16 cellular contexts compared by ENCODE assay signal in the genomic region with DNA sequence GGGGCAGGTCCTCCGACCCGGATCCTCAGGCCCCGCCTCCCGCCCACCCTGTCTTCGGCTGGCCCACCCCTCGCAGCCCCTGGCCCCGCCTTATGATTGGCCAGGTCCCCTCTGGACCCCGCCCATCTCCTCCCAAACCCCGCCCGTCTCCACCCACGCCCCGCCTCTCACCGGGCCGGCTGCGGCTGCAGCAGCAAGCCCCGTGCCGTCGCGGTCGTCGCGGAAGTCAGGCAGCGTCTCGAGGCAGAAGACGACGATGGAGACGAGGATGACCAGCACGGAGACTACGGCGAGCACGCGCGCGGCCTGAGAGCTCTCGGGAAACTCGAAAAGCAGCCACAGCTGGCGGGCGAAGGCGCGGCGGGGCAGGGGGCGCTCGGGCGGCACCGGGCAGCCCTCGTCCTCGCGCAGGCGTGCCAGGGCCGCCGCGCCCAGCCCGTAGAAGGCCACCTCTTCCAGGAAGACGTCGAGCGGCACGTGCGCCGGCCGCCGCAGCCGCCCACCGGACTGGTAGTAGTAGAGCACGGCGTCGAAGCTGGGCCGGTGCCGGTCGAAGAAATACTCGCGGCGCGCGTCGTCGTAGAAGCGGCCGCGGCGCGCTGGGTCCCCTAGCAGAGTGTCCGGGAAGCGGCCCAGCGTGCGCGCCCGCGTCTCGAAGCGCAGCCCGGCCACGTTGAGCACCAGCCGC. TPM values are rescaled to one million over a fixed set of nuclear protein-coding genes. Genes with fewer than 3 reads are reported as not detected.
DNase-seq lines count a peak whose midpoint lies in the region; ATAC-seq and TF ChIP-seq lines count a peak whose summit lies in the region.
"Had no signal": no experiment of that assay in that cellular context is flagged by ENCODE, and none has a peak within 500 bp of the region (broad histone marks: within the 10 kb centered on the region; RNA-seq: fewer than 3 reads in every experiment).

No MANE protein-coding gene starts in this region.

- H3K4me1 Mint-ChIP-seq in CD4-positive, alpha-beta T cell (ENCODE audit: low read depth): peaks cover 11% of the 10 kb centered on the region
- H3K4me1 Mint-ChIP-seq in T-helper 2 cell treated with Interferon-gamma antibody and Interleukin-4, amounts not matched to agents 5 μg/mL and 100 μg/mL, for 36 hours (ENCODE audit: low read depth): no peaks in the 10 kb centered on the region

- no peak overlapping the region for H3K23ac ChIP-seq in mesendoderm (ENCODE audit: low read length)

- peaks cover 4% of the 10 kb centered on the region; the same call in 1 of the 2 replicates for H3F3A ChIP-seq in GM23248 (ENCODE audit: insufficient read depth)

- peak; percentile 14 for ATAC-seq in CD4-positive, alpha-beta T cell (ENCODE audit: poor library complexity)

- H3K4me2 ChIP-seq in GM23248 (ENCODE audit: unreplicated experiment): no peak overlapping the region
- no peak overlapping the region for H3K4me2 ChIP-seq in mesendoderm (ENCODE audit: low read length)

- H3K36me3 ChIP-seq in GM23248 (ENCODE audit: low read depth) (no peaks in the 10 kb centered on the region), mesendoderm (ENCODE audit: control insufficient read depth, insufficient read depth, low read length) (no peaks in the 10 kb centered on the region)

- H3K27me3 Mint-ChIP-seq in CD4-positive, alpha-beta T cell: peaks cover 80% of the 10 kb centered on the region
- peaks cover 54% of the 10 kb centered on the region for H3K27me3 Mint-ChIP-seq in T-helper 2 cell treated with Interferon-gamma antibody and Interleukin-4, amounts not matched to agents 5 μg/mL and 100 μg/mL, for 36 hours (ENCODE audit: low read depth)

- no peak overlapping the region for H3K27ac ChIP-seq in CD4-positive, alpha-beta T cell (ENCODE audit: low read depth, low read length)
- H3K27ac ChIP-seq in GM23248 (no peak overlapping the region), mesendoderm (ENCODE audit: low read depth, low read length) (no peak overlapping the region)
- H3K27ac ChIP-seq: HL-60, RWPE1 had no signal

- POLR2A ChIA-PET in CD4-positive, alpha-beta T cell (lab: Charles Lee): interaction anchor here (1.4 kb wide), 1 partner anchor 15 kb away, joined by 4 read pairs; a partner anchor contains a TSS

- no peaks in the 10 kb centered on the region for H4K20me1 ChIP-seq in GM23248 (ENCODE audit: insufficient read depth)

- H2AFZ ChIP-seq in GM23248: peak overlapping the region; percentile 48; the same call in 1 of the 2 replicates

- H3K9me3 Mint-ChIP-seq in CD4-positive, alpha-beta T cell: no peaks in the 10 kb centered on the region
- no peaks in the 10 kb centered on the region for H3K9me3 Mint-ChIP-seq in T-helper 2 cell treated with Interferon-gamma antibody and Interleukin-4, amounts not matched to agents 5 μg/mL and 100 μg/mL, for 36 hours

- H3K4me3 ChIP-seq in GM23248 (0 out of 2 replicates have a peak overlapping the region, but pooled peaks have one; percentile 22), mesendoderm (ENCODE audit: low read length) (no peak overlapping the region)

- H3K9me3 ChIP-seq in CD4-positive, alpha-beta T cell (ENCODE audit: control insufficient read depth, low read length): no peaks in the 10 kb centered on the region
- no peaks in the 10 kb centered on the region for H3K9me3 ChIP-seq in GM23248 (ENCODE audit: low read depth)

- no peak overlapping the region for H2AK5ac ChIP-seq in mesendoderm (ENCODE audit: low read length)

- WGBS in GM23248 (ENCODE audit: low coverage in 1 of 2, low lambda C conversion rate in 2 of 2, missing lambda C conversion rate in 2 of 2), 2 experiments: 7 to 9% methylated on average over 73 to 82 of the region's 93 CpGs
- WGBS in mesendoderm (ENCODE audit: extremely low coverage, insufficient coverage, low lambda C conversion rate): no CpG with 5 or more reads among the region's 93 CpGs

- DNase-seq in CD4-positive, alpha-beta T cell: peak in 2 of 10 experiments; percentile 16 to 18
- DNase-seq in GM23248 (peak; percentile 45), mesendoderm (peak; percentile 64), glomerular visceral epithelial cell (ENCODE audit: extremely low spot score) (no peak), NK-92 (lab: John Stamatoyannopoulos, UW; ENCODE audit: unreplicated experiment) (no peak), ureter (ENCODE audit: low spot score) (no peak)
- peak; percentile 37 for DNase-seq in activated T-cell treated with anti-CD3 and anti-CD28 coated beads, Interleukin-2, amount 50 U/mL, for 1 hour
- DNase-seq in T-helper 2 cell treated with Interferon-gamma antibody and Interleukin-4, amounts not matched to agents 5 μg/mL and 100 μg/mL, for 36 hours (ENCODE audit: low spot score): no peak
- DNase-seq: activated CD4-positive, CD25-positive, alpha-beta regulatory T cell treated with anti-CD3 and anti-CD28 coated beads, Interleukin-2, amount 50 U/mL, for 72 hours; aorta; NCI-H1694; stimulated activated naive CD4-positive, alpha-beta T cell had no signal

- TF ChIP-seq CTCF in CD4-positive, alpha-beta T cell (IDR thresholded peaks at IDR 0.05): no peak

- H3K27ac Mint-ChIP-seq in CD4-positive, alpha-beta T cell: no peak overlapping the region
- no peak overlapping the region for H3K27ac Mint-ChIP-seq in T-helper 2 cell treated with Interferon-gamma antibody and Interleukin-4, amounts not matched to agents 5 μg/mL and 100 μg/mL, for 36 hours

- no peaks in the 10 kb centered on the region for H3K79me1 ChIP-seq in mesendoderm (ENCODE audit: low read length)

- no peak overlapping the region for H3K18ac ChIP-seq in mesendoderm (ENCODE audit: low read length)

- no peak overlapping the region for H4K8ac ChIP-seq in mesendoderm (ENCODE audit: low read depth, low read length)

- H3K79me2 ChIP-seq in GM23248 (ENCODE audit: insufficient read depth) (no peaks in the 10 kb centered on the region), mesendoderm (ENCODE audit: control insufficient read depth, insufficient read depth, low read length) (no peaks in the 10 kb centered on the region)

- H3K4me1 ChIP-seq in GM23248 (ENCODE audit: insufficient read depth): no peaks in the 10 kb centered on the region
- H3K4me1 ChIP-seq in mesendoderm (ENCODE audit: control insufficient read depth, low read depth, low read length): no peaks in the 10 kb centered on the region

- in situ Hi-C loops in GM23248 (cut with MboI): no loop called here

- H3K56ac ChIP-seq in mesendoderm (ENCODE audit: low read length): peak overlapping the region; percentile 50

- H2BK15ac ChIP-seq in mesendoderm (replicated peaks; ENCODE audit: low read depth): no peak overlapping the region

- peaks cover 55% of the 10 kb centered on the region for H3K27me3 ChIP-seq in CD4-positive, alpha-beta T cell (ENCODE audit: control insufficient read depth, insufficient read depth, low read length)
- H3K27me3 ChIP-seq in GM23248 (replicated peaks; ENCODE audit: insufficient read depth) (peaks cover 6% of the 10 kb centered on the region; the same call in 1 of the 2 replicates), mesendoderm (ENCODE audit: insufficient read depth, low read length, poor library complexity) (peaks cover 11% of the 10 kb centered on the region)

- H4K5ac ChIP-seq in mesendoderm (ENCODE audit: low read length): no peak overlapping the region

- no peak overlapping the region for H3K9ac ChIP-seq in GM23248
- no peak overlapping the region for H3K9ac ChIP-seq in mesendoderm (ENCODE audit: low read length)

- no peaks in the 10 kb centered on the region for H3K9me2 ChIP-seq in GM23248 (ENCODE audit: insufficient read depth)

- H2BK120ac ChIP-seq in mesendoderm (ENCODE audit: low read depth, low read length): no peak overlapping the region

- no peaks in the 10 kb centered on the region for H3K36me3 Mint-ChIP-seq in CD4-positive, alpha-beta T cell (ENCODE audit: low read depth)
- H3K36me3 Mint-ChIP-seq in T-helper 2 cell treated with Interferon-gamma antibody and Interleukin-4, amounts not matched to agents 5 μg/mL and 100 μg/mL, for 36 hours (ENCODE audit: low read depth): no peaks in the 10 kb centered on the region

- intact Hi-C loops in CD4-positive, alpha-beta T cell (cut with DNase I, micrococcal nuclease): no loop called here

- no peak overlapping the region for H3K4me3 Mint-ChIP-seq in CD4-positive, alpha-beta T cell
- H3K4me3 Mint-ChIP-seq in T-helper 2 cell treated with Interferon-gamma antibody and Interleukin-4, amounts not matched to agents 5 μg/mL and 100 μg/mL, for 36 hours: no peak overlapping the region

- no peak overlapping the region for H3K4ac ChIP-seq in mesendoderm (ENCODE audit: low read depth, low read length)

- CTCF ChIA-PET in CD4-positive, alpha-beta T cell (lab: Charles Lee): no interaction called here

- no peak overlapping the region for H2BK5ac ChIP-seq in mesendoderm (ENCODE audit: low read length)

RNA-seq across cellular contexts. Expression of a gene that starts 0.5 kb away (rescaled TPM):
- total RNA-seq in CD4-positive, alpha-beta T cell: not detected
- total RNA-seq in GM23248 (2014; rRNA removed; shearing (Covaris generic)): not detected in 2 replicates
- 0.04 and 0.13 TPM in 2 replicates for polyA plus RNA-seq in GM23248 (2016; fragmentation: Nextera tagmentation; extraction: Ambion mirVana)
- polyA plus RNA-seq in mesendoderm (2013, experiment 1 of 2): 0.01 TPM
- 0.03 TPM for polyA plus RNA-seq in mesendoderm (2013, experiment 2 of 2)
- not detected for total RNA-seq in ureter
- total RNA-seq: aorta, fibroblast of lung, G401 had no signal
- polyA plus RNA-seq: aorta, fibroblast of lung had no signal

RNA-seq across cellular contexts. Expression of a gene that starts 7.4 kb away (rescaled TPM):
- total RNA-seq in CD4-positive, alpha-beta T cell: not detected
- total RNA-seq in GM23248 (2014; rRNA removed; shearing (Covaris generic)): not detected in 2 replicates
- 0.51 TPM in 1 of 2 replicates, not detected in the other for polyA plus RNA-seq in GM23248 (2016; fragmentation: Nextera tagmentation; extraction: Ambion mirVana)
- 0.44 TPM for polyA plus RNA-seq in mesendoderm (2013, experiment 1 of 2)
- 0.53 TPM for polyA plus RNA-seq in mesendoderm (2013, experiment 2 of 2)
- total RNA-seq in ureter: 20.6 TPM
- total RNA-seq: aorta, fibroblast of lung had no signal
- polyA plus RNA-seq: aorta, fibroblast of lung had no signal

RNA-seq across cellular contexts. Expression of a gene that starts 13.2 kb away (rescaled TPM):
- total RNA-seq in CD4-positive, alpha-beta T cell: 100 to 1,000 TPM; 375 to 397 TPM
- total RNA-seq in GM23248 (2014; rRNA removed; shearing (Covaris generic)): 146 and 184 TPM in 2 replicates
- 102 and 104 TPM in 2 replicates for polyA plus RNA-seq in GM23248 (2016; fragmentation: Nextera tagmentation; extraction: Ambion mirVana)
- 320 TPM for polyA plus RNA-seq in mesendoderm (2013, experiment 1 of 2)
- polyA plus RNA-seq in mesendoderm (2013, experiment 2 of 2): 313 TPM
- 256 TPM for total RNA-seq in ureter

RNA-seq across cellular contexts. Expression of a gene that starts 14.5 kb away (rescaled TPM):
- total RNA-seq in CD4-positive, alpha-beta T cell: not detected
- total RNA-seq in GM23248 (2014; rRNA removed; shearing (Covaris generic)): 0.38 and 0.54 TPM in 2 replicates
- polyA plus RNA-seq in GM23248 (2016; fragmentation: Nextera tagmentation; extraction: Ambion mirVana): 2.2 and 2.8 TPM in 2 replicates
- 0.29 TPM for polyA plus RNA-seq in mesendoderm (2013, experiment 1 of 2)
- polyA plus RNA-seq in mesendoderm (2013, experiment 2 of 2): 0.10 TPM
- total RNA-seq in ureter: 3.2 TPM
- total RNA-seq: aorta had no signal
- polyA plus RNA-seq: aorta had no signal

RNA-seq across cellular contexts. Expression of a gene that starts 23.1 kb away (rescaled TPM):
- total RNA-seq in CD4-positive, alpha-beta T cell: not detected
- total RNA-seq in GM23248 (2014; rRNA removed; shearing (Covaris generic)): 4.5 TPM in 1 of 2 replicates, not detected in the other
- polyA plus RNA-seq in GM23248 (2016; fragmentation: Nextera tagmentation; extraction: Ambion mirVana): 1.9 and 2.0 TPM in 2 replicates
- not detected for polyA plus RNA-seq in mesendoderm (2013, experiment 1 of 2)
- polyA plus RNA-seq in mesendoderm (2013, experiment 2 of 2): 0.15 TPM
- total RNA-seq in ureter: not detected
- total RNA-seq: aorta, fibroblast of lung, G401 had no signal
- polyA plus RNA-seq: aorta, fibroblast of lung had no signal

Comparison
In these comparisons a context has a peak if more than half of its experiments do, and no peak if none do; other contexts are left out.
1. DNase-seq: peak in GM23248 (single experiment), activated T-cell treated with anti-CD3 and anti-CD28 coated beads, Interleukin-2, amount 50 U/mL, for 1 hour (single experiment) and mesendoderm (single experiment); none in glomerular visceral epithelial cell (single experiment), T-helper 2 cell treated with Interferon-gamma antibody and Interleukin-4, amounts not matched to agents 5 μg/mL and 100 μg/mL, for 36 hours (single experiment), NK-92 (single experiment) and ureter (single experiment).
2. RNA of a gene that starts 7.4 kb away (total RNA-seq): 20.6 TPM in ureter (single experiment); not detected in CD4-positive, alpha-beta T cell and not detected in GM23248; every median in the first group is over 10 times any median in the second.